ENCODE assay signal across 24 cellular contexts in genomic region chr7:155337946-155338631, GRCh38. TPM values are rescaled to one million over a fixed set of nuclear protein-coding genes. Genes with fewer than 3 reads are reported as not detected.
A peak's percentile ranks its signal among the peaks of the same experiment; 100 is the strongest.
DNase-seq lines count a peak whose midpoint lies in the region; ATAC-seq, FAIRE-seq and TF ChIP-seq lines count a peak whose summit lies in the region.
"Had no signal": no experiment of that assay in that cellular context is flagged by ENCODE, and none has a peak within 500 bp of the region (broad histone marks: within the 10 kb centered on the region; RNA-seq: fewer than 3 reads in every experiment).

No MANE protein-coding gene starts in this region.

- H3K27me3 ChIP-seq in K562 (ENCODE audit: control insufficient read depth in 2 of 2, insufficient read depth in 2 of 2, low read length in 2 of 2) (peaks cover 86 to 98% of the 10 kb centered on the region in 2 experiments), mesendoderm (ENCODE audit: insufficient read depth, low read length, poor library complexity) (no peaks in the 10 kb centered on the region), mammary epithelial cell (ENCODE audit: insufficient read depth, low read length) (no peaks in the 10 kb centered on the region)
- peaks cover 0 to 6% of the 10 kb centered on the region in 2 donors for H3K27me3 ChIP-seq in naive thymus-derived CD4-positive, alpha-beta T cell (ENCODE audit: control insufficient read depth in 2 of 2, insufficient read depth in 2 of 2, low read length in 2 of 2)
- H3K27me3 ChIP-seq: colonic mucosa, uterus had no signal

- no peak overlapping the region for H2AFZ ChIP-seq in K562 (ENCODE audit: low read depth, low read length)
- H2AFZ ChIP-seq in mammary epithelial cell (ENCODE audit: low read depth, low read length), result no peak overlapping the region
- H2AFZ ChIP-seq: neural progenitor cell had no signal

- CTCF ChIA-PET in K562 (lab: Yijun Ruan, JAX; ENCODE audit: low intra/inter-chr PET ratio) (no interaction called here), mammary epithelial cell (lab: Charles Lee; ENCODE audit: low non-redundant PET) (no interaction called here)
- CTCF ChIA-PET in naive thymus-derived CD4-positive, alpha-beta T cell (lab: Charles Lee), result no interaction called here

- H3K4me3 Mint-ChIP-seq in activated naive CD8-positive, alpha-beta T cell, result peak overlapping the region; percentile 52
- H3K4me3 Mint-ChIP-seq in activated naive CD8-positive, alpha-beta T cell treated with anti-CD3 and anti-CD28 coated beads, Interleukin-2, amount 50 U/mL, for 24 hours, result no peak overlapping the region
- H3K4me3 Mint-ChIP-seq in naive thymus-derived CD4-positive, alpha-beta T cell, result peak overlapping the region in 9 of 10 donors; percentile 31 to 84 (median 51)
- H3K4me3 Mint-ChIP-seq: activated CD4-positive, alpha-beta T cell treated with anti-CD3 and anti-CD28 coated beads, Interleukin-2, amount 10 ng/mL, durations not matched to agents 7 days and 5 days; neural progenitor cell had no signal

- no peak overlapping the region for H3K18ac ChIP-seq in mesendoderm (ENCODE audit: low read length)

- H3K79me1 ChIP-seq in mesendoderm (ENCODE audit: low read length), result no peaks in the 10 kb centered on the region

- no peak for DNase-seq in activated naive CD8-positive, alpha-beta T cell treated with anti-CD3 and anti-CD28 coated beads, Interleukin-2, amount 50 U/mL, for 24 hours
- DNase-seq in K562 (ENCODE audit: extremely low read depth in 1 of 4, low spot score in 3 of 4) (no peak), ureter (ENCODE audit: low spot score) (peak; percentile 41), NCI-H82 treated with DMSO at 0.1 percent for 48 hours (lab: John Stamatoyannopoulos, UW; ENCODE audit: unreplicated experiment) (no peak), mesendoderm (no peak), mammary epithelial cell (no peak)
- no peak for DNase-seq in naive thymus-derived CD4-positive, alpha-beta T cell
- DNase-seq: BE2C, colonic mucosa, DMS79 treated with DMSO at 0.1 percent for 48 hours, mucosa of descending colon, NCI-H1092, NCI-H187, NCI-H526 treated with DMSO at 0.1 percent for 48 hours, RPMI8226, uterus had no signal

- POLR2A ChIA-PET in K562 (lab: Yijun Ruan, JAX), result no interaction called here
- POLR2A ChIA-PET in naive thymus-derived CD4-positive, alpha-beta T cell (lab: Charles Lee), result no interaction called here

- H3K9ac ChIP-seq in K562 (ENCODE audit: insufficient read depth in 1 of 2, low read depth in 2 of 2, low read length in 2 of 2), result no peak overlapping the region
- no peak overlapping the region for H3K9ac ChIP-seq in mesendoderm (ENCODE audit: low read length)
- H3K9ac ChIP-seq in mammary epithelial cell (ENCODE audit: insufficient read depth, low read length), result no peak overlapping the region
- H3K9ac ChIP-seq: neural progenitor cell had no signal

- no peak for TF ChIP-seq CTCF in K562 (IDR thresholded peaks at IDR 0.05 in 2 of 3, conservative IDR thresholded peaks at IDR 0.05 in 1 of 3; ENCODE audit: insufficient read depth in 2 of 3, low read depth in 1 of 3, low read length in 3 of 3)
- TF ChIP-seq CTCF in mammary epithelial cell (conservative IDR thresholded peaks at IDR 0.05 in 1 of 2, IDR thresholded peaks at IDR 0.05 in 1 of 2; ENCODE audit: extremely low read depth in 1 of 2, insufficient read depth in 1 of 2, low read depth in 1 of 2, low read length in 2 of 2), result no peak

- no peak for ATAC-seq in activated naive CD8-positive, alpha-beta T cell treated with anti-CD3 and anti-CD28 coated beads, Interleukin-2, amount 50 U/mL, for 24 hours
- peak; percentile 23 for ATAC-seq in K562
- ATAC-seq in naive thymus-derived CD4-positive, alpha-beta T cell, result peak; percentile 15
- ATAC-seq: HepG2 had no signal

- no TSS peak for BruUV-seq in K562 (replicated peaks; lab: Mats Ljungman, UMichigan)
- no TSS peak for BruUV-seq in mammary epithelial cell (replicated peaks; lab: Mats Ljungman, UMichigan)

- TF ChIP-seq EP300 in K562 (IDR thresholded peaks at IDR 0.05; ENCODE audit: low read length), result no peak

- H3K4me3 ChIP-seq in K562, result no peak overlapping the region
- H3K4me3 ChIP-seq in naive thymus-derived CD4-positive, alpha-beta T cell (ENCODE audit: low read length), result no peak overlapping the region
- H3K4me3 ChIP-seq in mesendoderm (ENCODE audit: low read length), result no peak overlapping the region
- no peak overlapping the region for H3K4me3 ChIP-seq in mammary epithelial cell (replicated peaks in 1 of 3; ENCODE audit: insufficient read depth in 1 of 3, low read depth in 2 of 3, low read length in 3 of 3)
- H3K4me3 ChIP-seq: colonic mucosa, mucosa of descending colon, neural progenitor cell, prostate gland, uterus had no signal

- H3K4me1 Mint-ChIP-seq in activated naive CD8-positive, alpha-beta T cell (ENCODE audit: low read depth), result peaks cover 21% of the 10 kb centered on the region
- H3K4me1 Mint-ChIP-seq in activated naive CD8-positive, alpha-beta T cell treated with anti-CD3 and anti-CD28 coated beads, Interleukin-2, amount 50 U/mL, for 24 hours, result peaks cover 13% of the 10 kb centered on the region
- H3K4me1 Mint-ChIP-seq in naive thymus-derived CD4-positive, alpha-beta T cell, result peaks cover 6 to 26% (median 15%) of the 10 kb centered on the region in 7 donors

- no peaks in the 10 kb centered on the region for H3K9me3 Mint-ChIP-seq in activated naive CD8-positive, alpha-beta T cell (ENCODE audit: low read depth)
- no peaks in the 10 kb centered on the region for H3K9me3 Mint-ChIP-seq in activated naive CD8-positive, alpha-beta T cell treated with anti-CD3 and anti-CD28 coated beads, Interleukin-2, amount 50 U/mL, for 24 hours
- no peaks in the 10 kb centered on the region for H3K9me3 Mint-ChIP-seq in naive thymus-derived CD4-positive, alpha-beta T cell
- H3K9me3 Mint-ChIP-seq: activated CD4-positive, alpha-beta T cell treated with anti-CD3 and anti-CD28 coated beads, Interleukin-2, amount 10 ng/mL, durations not matched to agents 7 days and 5 days; activated T-helper 2 cell treated with anti-CD3 and anti-CD28 coated beads, Interferon-gamma antibody, Interleukin-2, Interleukin-4, amounts not matched to agents 10 μg/mL and 5 μg/mL and 100 μg/mL, durations not matched to agents 14 hours and 24 hours and 36 hours; T-helper 1 cell treated with Interleukin-12 subunit alpha and Interleukin-12 subunit beta and Interleukin-4 antibody, amounts not matched to agents 30 μg/mL and 1 μg/mL, for 36 hours had no signal

- H4K20me1 ChIP-seq in K562 (replicated peaks; ENCODE audit: control insufficient read depth, insufficient read depth, low read length), result peaks cover 5% of the 10 kb centered on the region; the same call in 1 of the 2 replicates
- no peaks in the 10 kb centered on the region for H4K20me1 ChIP-seq in mammary epithelial cell (ENCODE audit: insufficient read depth, low read length)

- H2BK15ac ChIP-seq in mesendoderm (replicated peaks; ENCODE audit: low read depth), result no peak overlapping the region

- no peak overlapping the region for H2AK5ac ChIP-seq in mesendoderm (ENCODE audit: low read length)

- no peak overlapping the region for H2BK5ac ChIP-seq in mesendoderm (ENCODE audit: low read length)

- no peak overlapping the region for H3K23ac ChIP-seq in mesendoderm (ENCODE audit: low read length)

- intact Hi-C loops in K562 (cut with micrococcal nuclease), result no loop called here
- intact Hi-C loops in naive thymus-derived CD4-positive, alpha-beta T cell (cut with micrococcal nuclease), result no loop called here
- intact Hi-C loops in mammary epithelial cell (cut with micrococcal nuclease), result no loop called here

- H3K27ac ChIP-seq in K562 (ENCODE audit: extremely low read depth, low read depth, low read length), result no peak overlapping the region
- H3K27ac ChIP-seq in naive thymus-derived CD4-positive, alpha-beta T cell (ENCODE audit: low read depth, low read length), result no peak overlapping the region
- no peak overlapping the region for H3K27ac ChIP-seq in mesendoderm (ENCODE audit: low read depth, low read length)
- no peak overlapping the region for H3K27ac ChIP-seq in mammary epithelial cell (ENCODE audit: insufficient read depth, low read depth, low read length)
- H3K27ac ChIP-seq: colonic mucosa, neural progenitor cell, prostate gland, uterus had no signal

- H3K4me1 ChIP-seq in K562 (replicated peaks in 1 of 2; ENCODE audit: control insufficient read depth in 2 of 2, insufficient read depth in 2 of 2, low read length in 2 of 2), result peaks cover 0 to 13% of the 10 kb centered on the region in 2 experiments; a peak in 2 of 5 replicates
- peaks cover 7 to 14% of the 10 kb centered on the region in 2 donors for H3K4me1 ChIP-seq in naive thymus-derived CD4-positive, alpha-beta T cell (ENCODE audit: control insufficient read depth in 2 of 2, insufficient read depth in 2 of 2, low read length in 2 of 2)
- H3K4me1 ChIP-seq in mesendoderm (ENCODE audit: control insufficient read depth, low read depth, low read length), result no peaks in the 10 kb centered on the region
- H3K4me1 ChIP-seq in mammary epithelial cell (ENCODE audit: insufficient read depth, low read length), result no peaks in the 10 kb centered on the region
- H3K4me1 ChIP-seq: BE2C, colonic mucosa, neural progenitor cell, prostate gland, uterus had no signal

- H3K36me3 ChIP-seq in K562 (ENCODE audit: control insufficient read depth, insufficient read depth, low read length) (no peaks in the 10 kb centered on the region), mesendoderm (ENCODE audit: control insufficient read depth, insufficient read depth, low read length) (no peaks in the 10 kb centered on the region), mammary epithelial cell (ENCODE audit: insufficient read depth, low read length) (no peaks in the 10 kb centered on the region)
- no peaks in the 10 kb centered on the region for H3K36me3 ChIP-seq in naive thymus-derived CD4-positive, alpha-beta T cell (ENCODE audit: control insufficient read depth in 2 of 3, insufficient read depth in 3 of 3, low read length in 3 of 3)
- H3K36me3 ChIP-seq: BE2C, colonic mucosa, neural progenitor cell, prostate gland, uterus had no signal

- no peaks in the 10 kb centered on the region for H3K79me2 ChIP-seq in K562 (ENCODE audit: control insufficient read depth, insufficient read depth, low read length)
- no peaks in the 10 kb centered on the region for H3K79me2 ChIP-seq in mesendoderm (ENCODE audit: control insufficient read depth, insufficient read depth, low read length)
- H3K79me2 ChIP-seq in mammary epithelial cell (ENCODE audit: insufficient read depth, low read length), result no peaks in the 10 kb centered on the region

- no peak for FAIRE-seq in K562 (lab: Jason Lieb, UNC)
- FAIRE-seq: HepG2, keratinocyte had no signal

- H3K9me3 ChIP-seq in K562 (replicated peaks; ENCODE audit: control insufficient read depth, insufficient read depth, low read depth, low read length), result no peaks in the 10 kb centered on the region
- no peaks in the 10 kb centered on the region for H3K9me3 ChIP-seq in naive thymus-derived CD4-positive, alpha-beta T cell (ENCODE audit: control insufficient read depth in 2 of 3, low read length in 3 of 3)
- no peaks in the 10 kb centered on the region for H3K9me3 ChIP-seq in mammary epithelial cell (replicated peaks; ENCODE audit: insufficient read depth, low read length)
- H3K9me3 ChIP-seq: BE2C, colonic mucosa, mucosa of descending colon, prostate gland, uterus had no signal

- in situ Hi-C loops in K562 (cut with MboI) (no loop called here), mammary epithelial cell (cut with MboI; ENCODE audit: low sequenced_read_pairs in 2 of 2) (loop anchor here in 1 of 2 donors (25.0 kb wide), 1 partner anchor 401 kb away; no protein-coding TSS in a partner anchor)

- H3K56ac ChIP-seq in mesendoderm (ENCODE audit: low read length), result no peak overlapping the region

- no peaks in the 10 kb centered on the region for H3K27me3 Mint-ChIP-seq in activated naive CD8-positive, alpha-beta T cell
- peaks cover 14% of the 10 kb centered on the region for H3K27me3 Mint-ChIP-seq in activated naive CD8-positive, alpha-beta T cell treated with anti-CD3 and anti-CD28 coated beads, Interleukin-2, amount 50 U/mL, for 24 hours
- peaks cover 0 to 27% (median 0%) of the 10 kb centered on the region in 5 donors for H3K27me3 Mint-ChIP-seq in naive thymus-derived CD4-positive, alpha-beta T cell

- no peaks in the 10 kb centered on the region for H3K36me3 Mint-ChIP-seq in activated naive CD8-positive, alpha-beta T cell
- H3K36me3 Mint-ChIP-seq in activated naive CD8-positive, alpha-beta T cell treated with anti-CD3 and anti-CD28 coated beads, Interleukin-2, amount 50 U/mL, for 24 hours (ENCODE audit: low read depth), result no peaks in the 10 kb centered on the region
- no peaks in the 10 kb centered on the region for H3K36me3 Mint-ChIP-seq in naive thymus-derived CD4-positive, alpha-beta T cell
- H3K36me3 Mint-ChIP-seq: neural progenitor cell had no signal

- dilution Hi-C loops in mammary epithelial cell (cut with HindIII; ENCODE audit: low sequenced_read_pairs), result no loop called here

- no peak overlapping the region for H4K5ac ChIP-seq in mesendoderm (ENCODE audit: low read length)

- H3K9me1 ChIP-seq in K562 (ENCODE audit: control insufficient read depth, insufficient read depth, low read length), result no peaks in the 10 kb centered on the region

- H3K27ac Mint-ChIP-seq in activated naive CD8-positive, alpha-beta T cell, result no peak overlapping the region
- no peak overlapping the region for H3K27ac Mint-ChIP-seq in activated naive CD8-positive, alpha-beta T cell treated with anti-CD3 and anti-CD28 coated beads, Interleukin-2, amount 50 U/mL, for 24 hours
- peak overlapping the region in 2 of 9 donors; percentile 51 to 56 for H3K27ac Mint-ChIP-seq in naive thymus-derived CD4-positive, alpha-beta T cell
- H3K27ac Mint-ChIP-seq: neural progenitor cell had no signal

- TF ChIP-seq RAD21 in K562 (CRISPR knock-in tag; conservative IDR thresholded peaks at IDR 0.05 in 1 of 2, IDR thresholded peaks at IDR 0.05 in 1 of 2), result no peak

- H4K8ac ChIP-seq in mesendoderm (ENCODE audit: low read depth, low read length), result no peak overlapping the region

- H3K4ac ChIP-seq in mesendoderm (ENCODE audit: low read depth, low read length), result no peak overlapping the region

- H2BK120ac ChIP-seq in mesendoderm (ENCODE audit: low read depth, low read length), result no peak overlapping the region

- no peak for TF ChIP-seq POLR2A in K562 (conservative IDR thresholded peaks at IDR 0.05)

- WGBS in K562 (ENCODE audit: insufficient coverage, low coverage, missing lambda C conversion rate), result 4% methylated on average over 35 of the region's 37 CpGs
- no CpG with 5 or more reads among the region's 37 CpGs for WGBS in mesendoderm (ENCODE audit: extremely low coverage, insufficient coverage, low lambda C conversion rate)
- WGBS in mammary epithelial cell (ENCODE audit: low coverage, missing lambda C conversion rate), result 93% methylated on average over 17 of the region's 37 CpGs

- no peak overlapping the region for H3K4me2 ChIP-seq in K562 (ENCODE audit: insufficient read depth, low read length)
- H3K4me2 ChIP-seq in mesendoderm (ENCODE audit: low read length), result no peak overlapping the region
- no peak overlapping the region for H3K4me2 ChIP-seq in mammary epithelial cell (ENCODE audit: insufficient read depth, low read depth, low read length)
- H3K4me2 ChIP-seq: neural progenitor cell had no signal

RNA-seq across cellular contexts. Expression of gene INSIG1, which starts 40.4 kb away (rescaled TPM):
- total RNA-seq in K562 (2011; cell fraction: chromatin; rRNA removed; ENCODE audit: low replicate concordance), result 622 and 799 TPM in 2 replicates
- 847 and 892 TPM in 2 replicates for total RNA-seq in K562 (2011; cell fraction: nucleolus; rRNA removed)
- total RNA-seq in K562 (2011; cell fraction: nucleoplasm; rRNA removed), result 1,016 and 1,247 TPM in 2 replicates
- total RNA-seq in K562 (2014; rRNA removed), result 294 and 361 TPM in 2 replicates
- 236 and 238 TPM in 2 replicates for total RNA-seq in K562 (2014; rRNA removed; fragmentation: Illumina TruSeq; extraction: Trizol)
- total RNA-seq in K562 (2015; rRNA removed; fragmentation: Illumina TruSeq; extraction: Trizol), result 173 and 188 TPM in 2 replicates
- 254 and 296 TPM in 2 replicates for total RNA-seq in K562 (2021)
- 625 and 787 TPM in 2 replicates for polyA plus RNA-seq in K562 (2011; rRNA removed)
- 709 and 1,098 TPM in 2 replicates for polyA plus RNA-seq in K562 (2011; cell fraction: cytosol; rRNA removed)
- 446 and 453 TPM in 2 replicates for polyA plus RNA-seq in K562 (2011; cell fraction: nucleus; rRNA removed)
- polyA plus RNA-seq in K562 (2012), result 116 and 259 TPM in 2 replicates
- 188 and 224 TPM in 2 replicates for polyA plus RNA-seq in K562 (2014; fragmentation: Illumina TruSeq; extraction: Trizol)
- 10 to 100 TPM; 57.1 to 69.2 TPM for polyA plus RNA-seq in K562 (2014; fragmentation: Nextera tagmentation; extraction: Ambion mirVana)
- 250 and 268 TPM in 2 replicates for polyA plus RNA-seq in K562 (2014; rRNA removed)
- polyA minus RNA-seq in K562 (2011; rRNA and poly(A)+ RNA removed), result 551 and 619 TPM in 2 replicates
- polyA minus RNA-seq in K562 (2011; cell fraction: cytosol; rRNA and poly(A)+ RNA removed), result 392 and 408 TPM in 2 replicates
- polyA minus RNA-seq in K562 (2011; cell fraction: nucleus; rRNA and poly(A)+ RNA removed), result 329 and 473 TPM in 2 replicates
- total RNA-seq in naive thymus-derived CD4-positive, alpha-beta T cell, result 10 to 100 TPM; 43.6 to 70.0 (median 46.5) TPM
- polyA plus RNA-seq in naive thymus-derived CD4-positive, alpha-beta T cell, result 10 to 100 TPM; 22.2 to 33.2 TPM
- 41.6 TPM for total RNA-seq in ureter
- polyA plus RNA-seq in mesendoderm (2013, experiment 1 of 2), result 72.9 TPM
- 77.6 TPM for polyA plus RNA-seq in mesendoderm (2013, experiment 2 of 2)
- 10 to 100 TPM; 64.8 to 71.7 TPM for total RNA-seq in mammary epithelial cell
- 89.4 TPM for polyA plus RNA-seq in mammary epithelial cell
- polyA minus RNA-seq in mammary epithelial cell, result 157 TPM
